Comparison of ENCODE assay signal across 1 cellular context in genomic region chrX:69538321-69538876, GRCh38.
A peak's percentile ranks its signal among the peaks of the same experiment; 100 is the strongest.
TF ChIP-seq lines count a peak whose summit lies in the region.

No MANE protein-coding gene starts in this region.

TF ChIP-seq in HepG2, 621 proteins besides CTCF, POLR2A, EP300 and RAD21 (continued from another document and continues in another):
- TF ChIP-seq, protein P1, sequence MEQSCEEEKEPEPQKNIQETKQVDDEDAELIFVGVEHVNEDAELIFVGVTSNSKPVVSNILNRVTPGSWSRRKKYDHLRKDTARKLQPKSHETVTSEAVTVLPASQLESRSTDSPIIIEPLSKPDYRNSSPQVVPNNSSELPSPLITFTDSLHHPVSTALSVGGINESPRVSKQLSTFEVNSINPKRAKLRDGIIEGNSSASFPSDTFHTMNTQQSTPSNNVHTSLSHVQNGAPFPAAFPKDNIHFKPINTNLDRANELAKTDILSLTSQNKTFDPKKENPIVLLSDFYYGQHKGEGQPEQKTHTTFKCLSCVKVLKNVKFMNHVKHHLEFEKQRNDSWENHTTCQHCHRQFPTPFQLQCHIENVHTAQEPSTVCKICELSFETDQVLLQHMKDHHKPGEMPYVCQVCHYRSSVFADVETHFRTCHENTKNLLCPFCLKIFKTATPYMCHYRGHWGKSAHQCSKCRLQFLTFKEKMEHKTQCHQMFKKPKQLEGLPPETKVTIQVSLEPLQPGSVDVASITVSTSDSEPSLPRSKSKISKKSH (CRISPR knock-in tag; IDR thresholded peaks at IDR 0.05; ENCODE audit: borderline replicate concordance) = no peak
- 0 out of 2 replicates have a peak, but pooled peaks have one; percentile 51 for TF ChIP-seq BCL3 (CRISPR knock-in tag; IDR thresholded peaks at IDR 0.05)
- TF ChIP-seq RBFOX2 (IDR thresholded peaks at IDR 0.05; ENCODE audit: low read depth, low read length) = peak; percentile 61
- TF ChIP-seq ZNF770 (CRISPR knock-in tag; IDR thresholded peaks at IDR 0.05) = peak; percentile 31; the same call in 1 of the 2 replicates
- TF ChIP-seq, protein P2, sequence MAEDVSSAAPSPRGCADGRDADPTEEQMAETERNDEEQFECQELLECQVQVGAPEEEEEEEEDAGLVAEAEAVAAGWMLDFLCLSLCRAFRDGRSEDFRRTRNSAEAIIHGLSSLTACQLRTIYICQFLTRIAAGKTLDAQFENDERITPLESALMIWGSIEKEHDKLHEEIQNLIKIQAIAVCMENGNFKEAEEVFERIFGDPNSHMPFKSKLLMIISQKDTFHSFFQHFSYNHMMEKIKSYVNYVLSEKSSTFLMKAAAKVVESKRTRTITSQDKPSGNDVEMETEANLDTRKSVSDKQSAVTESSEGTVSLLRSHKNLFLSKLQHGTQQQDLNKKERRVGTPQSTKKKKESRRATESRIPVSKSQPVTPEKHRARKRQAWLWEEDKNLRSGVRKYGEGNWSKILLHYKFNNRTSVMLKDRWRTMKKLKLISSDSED (CRISPR knock-in tag; IDR thresholded peaks at IDR 0.05) = no peak
- TF ChIP-seq ZNF615 (CRISPR knock-in tag; IDR thresholded peaks at IDR 0.05; ENCODE audit: borderline replicate concordance) = no peak
- TF ChIP-seq MAX (IDR thresholded peaks at IDR 0.05) = peak; percentile 28; the same call in 1 of the 2 replicates
- TF ChIP-seq, protein P3, sequence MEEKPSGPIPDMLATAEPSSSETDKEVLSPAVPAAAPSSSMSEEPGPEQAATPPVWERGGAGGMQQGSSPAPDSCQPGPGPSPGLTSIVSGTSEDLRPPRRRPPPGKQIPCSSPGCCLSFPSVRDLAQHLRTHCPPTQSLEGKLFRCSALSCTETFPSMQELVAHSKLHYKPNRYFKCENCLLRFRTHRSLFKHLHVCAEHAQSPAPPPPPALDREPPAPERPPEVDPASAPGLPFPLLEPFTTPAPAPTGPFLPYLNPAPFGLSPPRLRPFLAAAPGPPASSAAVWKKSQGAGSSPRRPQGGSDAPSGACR (CRISPR knock-in tag; IDR thresholded peaks at IDR 0.05) = no peak
- TF ChIP-seq ZNF547 (CRISPR knock-in tag; IDR thresholded peaks at IDR 0.05) = no peak
- no peak for TF ChIP-seq ZNF260 (CRISPR knock-in tag; IDR thresholded peaks at IDR 0.05; ENCODE audit: borderline replicate concordance, low read depth)
- peak; percentile 73 for TF ChIP-seq ZNF687 (CRISPR knock-in tag; IDR thresholded peaks at IDR 0.05)
- TF ChIP-seq, protein P4, sequence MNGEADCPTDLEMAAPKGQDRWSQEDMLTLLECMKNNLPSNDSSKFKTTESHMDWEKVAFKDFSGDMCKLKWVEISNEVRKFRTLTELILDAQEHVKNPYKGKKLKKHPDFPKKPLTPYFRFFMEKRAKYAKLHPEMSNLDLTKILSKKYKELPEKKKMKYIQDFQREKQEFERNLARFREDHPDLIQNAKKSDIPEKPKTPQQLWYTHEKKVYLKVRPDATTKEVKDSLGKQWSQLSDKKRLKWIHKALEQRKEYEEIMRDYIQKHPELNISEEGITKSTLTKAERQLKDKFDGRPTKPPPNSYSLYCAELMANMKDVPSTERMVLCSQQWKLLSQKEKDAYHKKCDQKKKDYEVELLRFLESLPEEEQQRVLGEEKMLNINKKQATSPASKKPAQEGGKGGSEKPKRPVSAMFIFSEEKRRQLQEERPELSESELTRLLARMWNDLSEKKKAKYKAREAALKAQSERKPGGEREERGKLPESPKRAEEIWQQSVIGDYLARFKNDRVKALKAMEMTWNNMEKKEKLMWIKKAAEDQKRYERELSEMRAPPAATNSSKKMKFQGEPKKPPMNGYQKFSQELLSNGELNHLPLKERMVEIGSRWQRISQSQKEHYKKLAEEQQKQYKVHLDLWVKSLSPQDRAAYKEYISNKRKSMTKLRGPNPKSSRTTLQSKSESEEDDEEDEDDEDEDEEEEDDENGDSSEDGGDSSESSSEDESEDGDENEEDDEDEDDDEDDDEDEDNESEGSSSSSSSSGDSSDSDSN (CRISPR knock-in tag; IDR thresholded peaks at IDR 0.05) = peak; percentile 61
- TF ChIP-seq ETV5 (CRISPR knock-in tag; IDR thresholded peaks at IDR 0.05; ENCODE audit: borderline replicate concordance) = no peak
- peak; percentile 91 for TF ChIP-seq STAG1 (CRISPR knock-in tag; IDR thresholded peaks at IDR 0.05)
- no peak for TF ChIP-seq SRY (CRISPR knock-in tag; IDR thresholded peaks at IDR 0.05)
- TF ChIP-seq KMT2B (CRISPR knock-in tag; IDR thresholded peaks at IDR 0.05) = peak; percentile 30; the same call in 1 of the 2 replicates
- peak; percentile 61; the same call in 1 of the 2 replicates for TF ChIP-seq ZNF605 (CRISPR knock-in tag; IDR thresholded peaks at IDR 0.05)
- TF ChIP-seq, protein P5, sequence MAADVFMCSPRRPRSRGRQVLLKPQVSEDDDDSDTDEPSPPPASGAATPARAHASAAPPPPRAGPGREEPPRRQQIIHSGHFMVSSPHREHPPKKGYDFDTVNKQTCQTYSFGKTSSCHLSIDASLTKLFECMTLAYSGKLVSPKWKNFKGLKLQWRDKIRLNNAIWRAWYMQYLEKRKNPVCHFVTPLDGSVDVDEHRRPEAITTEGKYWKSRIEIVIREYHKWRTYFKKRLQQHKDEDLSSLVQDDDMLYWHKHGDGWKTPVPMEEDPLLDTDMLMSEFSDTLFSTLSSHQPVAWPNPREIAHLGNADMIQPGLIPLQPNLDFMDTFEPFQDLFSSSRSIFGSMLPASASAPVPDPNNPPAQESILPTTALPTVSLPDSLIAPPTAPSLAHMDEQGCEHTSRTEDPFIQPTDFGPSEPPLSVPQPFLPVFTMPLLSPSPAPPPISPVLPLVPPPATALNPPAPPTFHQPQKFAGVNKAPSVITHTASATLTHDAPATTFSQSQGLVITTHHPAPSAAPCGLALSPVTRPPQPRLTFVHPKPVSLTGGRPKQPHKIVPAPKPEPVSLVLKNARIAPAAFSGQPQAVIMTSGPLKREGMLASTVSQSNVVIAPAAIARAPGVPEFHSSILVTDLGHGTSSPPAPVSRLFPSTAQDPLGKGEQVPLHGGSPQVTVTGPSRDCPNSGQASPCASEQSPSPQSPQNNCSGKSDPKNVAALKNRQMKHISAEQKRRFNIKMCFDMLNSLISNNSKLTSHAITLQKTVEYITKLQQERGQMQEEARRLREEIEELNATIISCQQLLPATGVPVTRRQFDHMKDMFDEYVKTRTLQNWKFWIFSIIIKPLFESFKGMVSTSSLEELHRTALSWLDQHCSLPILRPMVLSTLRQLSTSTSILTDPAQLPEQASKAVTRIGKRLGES (CRISPR knock-in tag; IDR thresholded peaks at IDR 0.05; ENCODE audit: borderline replicate concordance) = no peak
- TF ChIP-seq ZBED4 (CRISPR knock-in tag; IDR thresholded peaks at IDR 0.05; ENCODE audit: borderline replicate concordance) = peak; percentile 78; the same call in 1 of the 2 replicates
- peak; percentile 23; the same call in 1 of the 2 replicates for TF ChIP-seq ELF1 (CRISPR knock-in tag; IDR thresholded peaks at IDR 0.05)
- no peak for TF ChIP-seq ZNF326 (CRISPR knock-in tag; IDR thresholded peaks at IDR 0.05; ENCODE audit: borderline replicate concordance)
- no peak for TF ChIP-seq ZSCAN30 (CRISPR knock-in tag; IDR thresholded peaks at IDR 0.05)
- TF ChIP-seq, protein P6, sequence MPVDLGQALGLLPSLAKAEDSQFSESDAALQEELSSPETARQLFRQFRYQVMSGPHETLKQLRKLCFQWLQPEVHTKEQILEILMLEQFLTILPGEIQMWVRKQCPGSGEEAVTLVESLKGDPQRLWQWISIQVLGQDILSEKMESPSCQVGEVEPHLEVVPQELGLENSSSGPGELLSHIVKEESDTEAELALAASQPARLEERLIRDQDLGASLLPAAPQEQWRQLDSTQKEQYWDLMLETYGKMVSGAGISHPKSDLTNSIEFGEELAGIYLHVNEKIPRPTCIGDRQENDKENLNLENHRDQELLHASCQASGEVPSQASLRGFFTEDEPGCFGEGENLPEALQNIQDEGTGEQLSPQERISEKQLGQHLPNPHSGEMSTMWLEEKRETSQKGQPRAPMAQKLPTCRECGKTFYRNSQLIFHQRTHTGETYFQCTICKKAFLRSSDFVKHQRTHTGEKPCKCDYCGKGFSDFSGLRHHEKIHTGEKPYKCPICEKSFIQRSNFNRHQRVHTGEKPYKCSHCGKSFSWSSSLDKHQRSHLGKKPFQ (CRISPR knock-in tag; IDR thresholded peaks at IDR 0.05; ENCODE audit: insufficient replicate concordance) = no peak
- TF ChIP-seq HNF1B (CRISPR knock-in tag; IDR thresholded peaks at IDR 0.05) = peak; percentile 39; the same call in 1 of the 2 replicates
